Comparison of ENCODE assay signal across 8 cellular contexts in the genomic region with DNA sequence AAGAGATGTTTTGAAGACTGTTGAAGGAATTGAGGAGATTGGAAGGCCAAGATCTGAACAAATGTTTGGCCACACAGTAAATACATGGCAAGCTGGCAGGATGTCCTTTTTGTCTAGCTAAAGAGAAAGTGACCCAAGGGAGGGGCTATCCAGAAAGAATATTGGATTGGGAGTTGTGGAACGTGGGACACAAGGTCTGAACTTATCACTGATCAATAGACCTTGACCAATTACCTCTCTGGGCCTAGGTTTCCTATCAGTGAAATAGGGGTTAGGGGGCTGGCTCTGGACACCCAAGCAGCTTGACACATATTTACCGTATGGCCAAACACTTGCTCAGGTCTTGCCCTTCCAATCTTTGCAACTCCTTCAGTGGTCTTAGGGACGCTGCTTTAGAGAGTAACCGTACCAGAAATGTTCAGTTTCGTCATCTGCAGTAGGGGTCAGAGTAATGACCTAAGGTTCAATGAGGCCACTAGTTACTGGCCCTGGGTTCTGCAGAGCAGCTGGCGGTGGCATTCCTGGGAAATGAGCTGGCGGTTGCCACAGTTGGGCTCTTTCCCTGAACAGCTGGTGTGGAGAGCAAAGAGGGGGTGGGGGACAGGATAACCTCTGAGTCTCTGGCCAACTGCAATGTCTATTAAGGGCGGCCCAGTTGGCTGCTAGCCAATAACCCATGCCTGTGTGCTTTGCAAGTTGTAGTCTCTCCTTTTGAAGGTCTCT. TPM values are rescaled to one million over a fixed set of nuclear protein-coding genes. Genes with fewer than 3 reads are reported as not detected.
DNase-seq lines count a peak whose midpoint lies in the region; ATAC-seq lines count a peak whose summit lies in the region.

No MANE protein-coding gene starts in this region.

- DNase-seq in HT-29 (ENCODE audit: low spot score) (peak; percentile 60), SHP77 (lab: John Stamatoyannopoulos, UW) (peak; percentile 83 to 85), Right ventricle myocardium superior (peak; percentile 87), smooth muscle cell of the brain vasculature (ENCODE audit: low read depth, low spot score) (peak; percentile 52), Kasumi-1 (lab: John Stamatoyannopoulos, UW) (no peak), midbrain (lab: John Stamatoyannopoulos, UW) (no peak)

- intact Hi-C loops in Right ventricle myocardium superior (cut with DNase I) = no loop called here

- ATAC-seq in Right ventricle myocardium superior (ENCODE audit: poor library complexity) (peak; percentile 88), HG03460 (IDR thresholded peaks at IDR 0.05; ENCODE audit: unreplicated experiment) (no peak), HG03439 (IDR thresholded peaks at IDR 0.05; ENCODE audit: unreplicated experiment) (no peak)

RNA-seq across cellular contexts. Expression of a gene that starts 48.9 kb away (rescaled TPM):
- total RNA-seq in HT-29 (2014; rRNA removed; shearing (Covaris generic)) = 219 and 239 TPM in 2 replicates
- 510 TPM for total RNA-seq in Right ventricle myocardium superior

Comparison
In these comparisons a context has a peak if more than half of its experiments do, and no peak if none do; other contexts are left out.
1. DNase-seq: peak in HT-29 (single experiment), SHP77 (2 of 2), Right ventricle myocardium superior (single experiment) and smooth muscle cell of the brain vasculature (single experiment); none in Kasumi-1 (0 of 2) and midbrain (single experiment).